Comparison of ENCODE assay signal across 1 cellular context in genomic region chr2:135258193-135258592, GRCh38.
TF ChIP-seq lines count a peak whose summit lies in the region.

No MANE protein-coding gene starts in this region.

TF ChIP-seq in GM23338, 12 proteins besides CTCF, POLR2A, EP300 and RAD21 (continued from another document):
- TF ChIP-seq STAT1 (IDR thresholded peaks at IDR 0.05; ENCODE audit: unreplicated experiment) (no peak), ZNF462 (CRISPR knock-in tag; IDR thresholded peaks at IDR 0.05) (no peak), JUNB (IDR thresholded peaks at IDR 0.05; ENCODE audit: unreplicated experiment) (no peak), ZNF114 (CRISPR knock-in tag; IDR thresholded peaks at IDR 0.05) (no peak)
